Comparison of ENCODE assay signal across 16 cellular contexts in the genomic region with DNA sequence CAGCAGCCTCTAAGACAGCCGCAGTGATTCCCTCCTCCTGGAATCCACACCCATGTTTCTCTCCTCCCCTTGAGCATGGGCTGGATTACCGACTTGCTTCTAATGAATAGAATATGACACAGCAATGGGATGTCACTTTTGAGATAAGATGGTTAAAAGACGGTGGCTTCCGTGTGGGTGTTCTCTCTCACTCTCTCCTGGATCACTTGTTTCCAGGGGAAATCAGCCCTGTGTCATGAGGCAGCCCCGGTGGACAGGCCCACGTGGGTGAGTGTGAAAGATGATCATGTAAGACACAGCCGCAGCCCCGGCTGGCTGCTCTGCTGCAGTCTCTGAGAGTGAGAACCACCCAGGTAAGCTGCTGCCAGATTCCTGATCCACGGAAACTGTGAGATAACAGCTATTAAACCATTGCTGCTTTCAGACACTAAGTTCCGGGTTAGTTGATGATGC. TPM values are rescaled to one million over a fixed set of nuclear protein-coding genes. Genes with fewer than 3 reads are reported as not detected.
DNase-seq lines count a peak whose midpoint lies in the region; ATAC-seq and TF ChIP-seq lines count a peak whose summit lies in the region.
"Had no signal": no experiment of that assay in that cellular context is flagged by ENCODE, and none has a peak within 500 bp of the region (broad histone marks: within the 10 kb centered on the region; RNA-seq: fewer than 3 reads in every experiment).

No MANE protein-coding gene starts in this region.

- no peaks in the 10 kb centered on the region for H3K36me3 Mint-ChIP-seq in activated CD4-positive, alpha-beta T cell treated with anti-CD3 and anti-CD28 coated beads for 36 hours (ENCODE audit: low read depth)

- H3K27me3 ChIP-seq in SJCRH30 (no peaks in the 10 kb centered on the region; the same call in 1 of the 2 replicates), foreskin keratinocyte (no peaks in the 10 kb centered on the region)
- H3K27me3 ChIP-seq: right lobe of liver had no signal

- CTCF ChIA-PET in activated CD4-positive, alpha-beta T cell treated with anti-CD3 and anti-CD28 coated beads for 36 hours (lab: Charles Lee) = interaction anchor here (0.6 to 0.9 kb wide), 3 partner anchors 10 to 60 kb away, joined by 3 read pairs; no protein-coding TSS in a partner anchor
- CTCF ChIA-PET in RWPE1 (lab: Yijun Ruan, JAX) = interaction anchor here (0.6 kb wide), 2 partner anchors 9 to 227 kb away, joined by 3 to 5 read pairs; no protein-coding TSS in a partner anchor

- intact Hi-C loops in activated CD4-positive, alpha-beta T cell treated with anti-CD3 and anti-CD28 coated beads for 36 hours (cut with DNase I, micrococcal nuclease) = no loop called here
- intact Hi-C loops in posterior vena cava (cut with DNase I) = no loop called here

- H3K4me3 Mint-ChIP-seq in activated CD4-positive, alpha-beta T cell treated with anti-CD3 and anti-CD28 coated beads for 36 hours = no peak overlapping the region
- H3K4me3 Mint-ChIP-seq: activated B cell treated with CpG ODN at 0.5 μM for 24 hours had no signal

- H3K27me3 Mint-ChIP-seq in activated CD4-positive, alpha-beta T cell treated with anti-CD3 and anti-CD28 coated beads for 36 hours = no peaks in the 10 kb centered on the region

- ATAC-seq in activated CD4-positive, alpha-beta T cell treated with anti-CD3 and anti-CD28 coated beads for 36 hours = peak; percentile 30
- ATAC-seq in foreskin keratinocyte (peak; percentile 89), HG02571 (IDR thresholded peaks at IDR 0.05; ENCODE audit: unreplicated experiment) (no peak)
- ATAC-seq: left ventricle myocardium superior had no signal

- no peaks in the 10 kb centered on the region for H3K9me3 Mint-ChIP-seq in activated CD4-positive, alpha-beta T cell treated with anti-CD3 and anti-CD28 coated beads for 36 hours (ENCODE audit: low read depth)
- H3K9me3 Mint-ChIP-seq: activated B cell treated with CpG ODN at 0.5 μM for 24 hours had no signal

- POLR2A ChIA-PET in activated CD4-positive, alpha-beta T cell treated with anti-CD3 and anti-CD28 coated beads for 36 hours (lab: Charles Lee) = no interaction called here
- POLR2A ChIA-PET in RWPE1 (lab: Yijun Ruan, JAX; ENCODE audit: low non-redundant PET) = no interaction called here

- H3K4me3 ChIP-seq in SJCRH30 = no peak overlapping the region
- H3K4me3 ChIP-seq: right lobe of liver, transverse colon had no signal

- DNase-seq in activated CD4-positive, alpha-beta T cell treated with anti-CD3 and anti-CD28 coated beads for 36 hours = no peak
- DNase-seq in activated CD4-positive, alpha-beta T cell treated with anti-CD3 and anti-CD28 coated beads for 4 hours = no peak
- DNase-seq in SJCRH30 (peak; percentile 24 to 42), foreskin keratinocyte (no peak), posterior vena cava (ENCODE audit: low spot score) (peak; percentile 77), RWPE1 (ENCODE audit: low spot score) (no peak), cortex of kidney (lab: John Stamatoyannopoulos, UW) (no peak)
- DNase-seq: activated B cell treated with CpG ODN at 0.5 μM for 24 hours, activated gamma-delta T cell, foreskin melanocyte, GF-D8, left ventricle myocardium superior, NCI-H146, transverse colon had no signal

- H3K4me1 Mint-ChIP-seq in activated CD4-positive, alpha-beta T cell treated with anti-CD3 and anti-CD28 coated beads for 36 hours = no peaks in the 10 kb centered on the region
- H3K4me1 Mint-ChIP-seq: activated B cell treated with CpG ODN at 0.5 μM for 24 hours had no signal

- H3K4me1 ChIP-seq in SJCRH30 = peaks cover 16% of the 10 kb centered on the region
- H3K4me1 ChIP-seq in foreskin keratinocyte = no peaks in the 10 kb centered on the region
- H3K4me1 ChIP-seq: right lobe of liver, transverse colon had no signal

- H3K27ac Mint-ChIP-seq in activated CD4-positive, alpha-beta T cell treated with anti-CD3 and anti-CD28 coated beads for 36 hours = no peak overlapping the region
- H3K27ac Mint-ChIP-seq: activated B cell treated with CpG ODN at 0.5 μM for 24 hours had no signal

- no peak for TF ChIP-seq CTCF in foreskin keratinocyte (conservative IDR thresholded peaks at IDR 0.05)
- no peak for TF ChIP-seq CTCF in RWPE1 (conservative IDR thresholded peaks at IDR 0.05; ENCODE audit: low read depth)

- no peaks in the 10 kb centered on the region for H3K9me3 ChIP-seq in SJCRH30 (replicated peaks)
- H3K9me3 ChIP-seq: right lobe of liver, transverse colon had no signal

- H3K27ac ChIP-seq in SJCRH30 = no peak overlapping the region
- no peak overlapping the region for H3K27ac ChIP-seq in foreskin keratinocyte
- no peak overlapping the region for H3K27ac ChIP-seq in RWPE1
- H3K27ac ChIP-seq: right lobe of liver, transverse colon had no signal

- no peaks in the 10 kb centered on the region for H3K36me3 ChIP-seq in SJCRH30
- H3K36me3 ChIP-seq: right lobe of liver, transverse colon had no signal

RNA-seq across cellular contexts. Expression of gene MOAP1, which starts 10.7 kb away (rescaled TPM):
- 10 to 100 TPM; 11.7 to 15.9 TPM for total RNA-seq in activated CD4-positive, alpha-beta T cell treated with anti-CD3 and anti-CD28 coated beads for 36 hours
- total RNA-seq in SJCRH30 (2014; rRNA removed; shearing (Covaris generic)) = 20.9 and 21.6 TPM in 2 replicates
- total RNA-seq in foreskin keratinocyte (7.4 and 8.2 TPM in 2 replicates), posterior vena cava (10 to 100 TPM; 21.7 to 21.8 TPM)
- 5.6 and 5.7 TPM in 2 replicates for polyA plus RNA-seq in foreskin keratinocyte

RNA-seq across cellular contexts. Expression of gene LYSET, which starts 11.1 kb away (rescaled TPM):
- 10 to 100 TPM in 1 of 2 experiments, 1 to 10 TPM in 1; 9.9 to 10.2 TPM for total RNA-seq in activated CD4-positive, alpha-beta T cell treated with anti-CD3 and anti-CD28 coated beads for 36 hours
- 18.5 and 21.9 TPM in 2 replicates for total RNA-seq in SJCRH30 (2014; rRNA removed; shearing (Covaris generic))
- total RNA-seq in foreskin keratinocyte (17.1 TPM in 2 replicates), posterior vena cava (10 to 100 TPM; 13.6 to 16.3 TPM)
- 20.7 and 23.3 TPM in 2 replicates for polyA plus RNA-seq in foreskin keratinocyte

RNA-seq across cellular contexts. Expression of gene GON7, which starts 32.9 kb away (rescaled TPM):
- 10 to 100 TPM in 1 of 2 experiments, 1 to 10 TPM in 1; 9.9 to 12.9 TPM for total RNA-seq in activated CD4-positive, alpha-beta T cell treated with anti-CD3 and anti-CD28 coated beads for 36 hours
- 24.1 and 26.9 TPM in 2 replicates for total RNA-seq in SJCRH30 (2014; rRNA removed; shearing (Covaris generic))
- 12.1 and 12.9 TPM in 2 replicates for total RNA-seq in foreskin keratinocyte
- 12.8 and 14.3 TPM in 2 replicates for polyA plus RNA-seq in foreskin keratinocyte
- 1 to 10 TPM; 7.5 to 9.1 TPM for total RNA-seq in posterior vena cava

RNA-seq across cellular contexts. Expression of gene UBR7, which starts 33.1 kb away (rescaled TPM):
- 10 to 100 TPM; 36.5 to 39.9 TPM for total RNA-seq in activated CD4-positive, alpha-beta T cell treated with anti-CD3 and anti-CD28 coated beads for 36 hours
- total RNA-seq in SJCRH30 (2014; rRNA removed; shearing (Covaris generic)) = 47.4 and 53.4 TPM in 2 replicates
- total RNA-seq in foreskin keratinocyte (25.3 and 28.4 TPM in 2 replicates), posterior vena cava (10 to 100 TPM; 18.2 to 18.7 TPM)
- polyA plus RNA-seq in foreskin keratinocyte = 12.6 and 16.6 TPM in 2 replicates

RNA-seq across cellular contexts. Expression of gene ITPK1, which starts 58.2 kb away (rescaled TPM):
- total RNA-seq in activated CD4-positive, alpha-beta T cell treated with anti-CD3 and anti-CD28 coated beads for 36 hours = 10 to 100 TPM; 31.0 to 35.5 TPM
- 68.3 and 69.6 TPM in 2 replicates for total RNA-seq in SJCRH30 (2014; rRNA removed; shearing (Covaris generic))
- total RNA-seq in foreskin keratinocyte (77.9 and 94.3 TPM in 2 replicates), posterior vena cava (10 to 100 TPM; 50.9 to 68.6 TPM)
- 55.4 and 75.3 TPM in 2 replicates for polyA plus RNA-seq in foreskin keratinocyte

Comparison
In these comparisons a context has a peak if more than half of its experiments do, and no peak if none do; other contexts are left out.
1. DNase-seq: peak in SJCRH30 (2 of 2) and posterior vena cava (single experiment); none in activated CD4-positive, alpha-beta T cell treated with anti-CD3 and anti-CD28 coated beads for 36 hours (single experiment), activated CD4-positive, alpha-beta T cell treated with anti-CD3 and anti-CD28 coated beads for 4 hours (0 of 2), foreskin keratinocyte (0 of 2), RWPE1 (single experiment) and cortex of kidney (single experiment).